In genomic region chr10:8174762-8175161, GRCh38 we compare ENCODE assay signal across 24 cellular contexts.
DNase-seq lines count a peak whose midpoint lies in the region; ATAC-seq and TF ChIP-seq lines count a peak whose summit lies in the region.
"Had no signal": no experiment of that assay in that cellular context is flagged by ENCODE, and none has a peak within 500 bp of the region (broad histone marks: within the 10 kb centered on the region; RNA-seq: fewer than 3 reads in every experiment).

No MANE protein-coding gene starts in this region.

- H3K9ac ChIP-seq in PC-3 (ENCODE audit: low read length): no peak overlapping the region
- H3K9ac ChIP-seq in parathyroid adenoma: no peak overlapping the region

- H3K9me3 ChIP-seq in PC-3 (ENCODE audit: low read length): no peaks in the 10 kb centered on the region
- H3K9me3 ChIP-seq in esophagus muscularis mucosa: peaks cover 0 to 8% (median 0%) of the 10 kb centered on the region in 4 donors
- H3K9me3 ChIP-seq in parathyroid adenoma (ENCODE audit: control insufficient read depth, low read length): no peaks in the 10 kb centered on the region
- H3K9me3 ChIP-seq: thoracic aorta had no signal

- H3K4me1 ChIP-seq in PC-3 (ENCODE audit: insufficient read depth, low read length) (no peaks in the 10 kb centered on the region; the same call in 1 of the 2 replicates), esophagus muscularis mucosa (no peaks in the 10 kb centered on the region), parathyroid adenoma (no peaks in the 10 kb centered on the region)

- H3K79me2 ChIP-seq in PC-3 (ENCODE audit: low read length) (no peaks in the 10 kb centered on the region), parathyroid adenoma (no peaks in the 10 kb centered on the region)
- H3K79me2 ChIP-seq: hepatocyte had no signal

- POLR2A ChIA-PET in PC-3 (lab: Charles Lee; ENCODE audit: unreplicated experiment): no interaction called here

- H3K9me2 ChIP-seq in PC-3 (replicated peaks; ENCODE audit: low read length): no peaks in the 10 kb centered on the region

- no peak overlapping the region for H3K27ac ChIP-seq in PC-3 (ENCODE audit: low read length)
- no peak overlapping the region for H3K27ac ChIP-seq in esophagus muscularis mucosa (replicated peaks in 1 of 4)
- no peak overlapping the region for H3K27ac ChIP-seq in parathyroid adenoma
- H3K27ac ChIP-seq: hepatocyte, thoracic aorta had no signal

- H2AFZ ChIP-seq in PC-3 (ENCODE audit: low read length) (no peak overlapping the region), parathyroid adenoma (peak overlapping the region; percentile 42)
- H2AFZ ChIP-seq: hepatocyte had no signal

- WGBS in esophagus muscularis mucosa: 41% methylated on average over 8 of the region's 8 CpGs

- DNase-seq in NCI-H1105 treated with DMSO at 0.1 percent for 48 hours (lab: John Stamatoyannopoulos, UW) (peak; percentile 24), NCI-H1105 (lab: John Stamatoyannopoulos, UW) (no peak), PC-3 (peak; percentile 19), esophagus muscularis mucosa (ENCODE audit: extremely low spot score) (peak; percentile 86), GF-D8 (lab: John Stamatoyannopoulos, UW) (no peak), T1000 (lab: John Stamatoyannopoulos, UW) (no peak)
- DNase-seq: activated CD4-positive, alpha-beta T cell treated with anti-CD3 and anti-CD28 coated beads for 48 hours; activated CD8-positive, alpha-beta memory T cell treated with anti-CD3 and anti-CD28 coated beads for 24 hours; activated gamma-delta T cell; activated T-cell treated with anti-CD3 and anti-CD28 coated beads, Interleukin-2, amount 50 U/mL, for 1 hour; caudate nucleus; CD8-positive, alpha-beta T cell; cortex of kidney; DMS79; HFFc6; left ventricle myocardium superior; MV-4-11; NCI-H748 treated with DMSO at 0.1 percent for 48 hours; occipital lobe; stimulated activated naive CD8-positive, alpha-beta T cell treated with anti-CD3 and anti-CD28 coated beads, Interleukin-15, Interleukin-2, amounts not matched to agents 100 U/mL and 50 U/mL, for 24 hours had no signal

- TF ChIP-seq POLR2A in esophagus muscularis mucosa (IDR thresholded peaks at IDR 0.05; ENCODE audit: low read depth): no peak

- TF ChIP-seq EP300 in esophagus muscularis mucosa (IDR thresholded peaks at IDR 0.05): no peak

- no peak overlapping the region for H3K4me2 ChIP-seq in PC-3 (ENCODE audit: low read length)
- no peak overlapping the region for H3K4me2 ChIP-seq in parathyroid adenoma (ENCODE audit: low read length)
- H3K4me2 ChIP-seq: hepatocyte had no signal

- H3K4me3 ChIP-seq in PC-3 (ENCODE audit: low read length) (no peak overlapping the region), esophagus muscularis mucosa (no peak overlapping the region), parathyroid adenoma (ENCODE audit: low read depth, low read length) (no peak overlapping the region)
- H3K4me3 ChIP-seq: hepatocyte, thoracic aorta had no signal

- CTCF ChIA-PET in PC-3 (lab: Charles Lee): interaction anchor here (0.6 kb wide), 2 partner anchors 101 to 1438 kb away, joined by 5 to 7 read pairs; no protein-coding TSS in a partner anchor

- BruUV-seq in PC-3 (replicated peaks; lab: Mats Ljungman, UMichigan): no TSS peak

- no peaks in the 10 kb centered on the region for H4K20me1 ChIP-seq in PC-3 (ENCODE audit: low read length)

- TF ChIP-seq CTCF in PC-3 (conservative IDR thresholded peaks at IDR 0.05; ENCODE audit: low read depth, low read length) (no peak), esophagus muscularis mucosa (IDR thresholded peaks at IDR 0.05) (no peak), parathyroid adenoma (IDR thresholded peaks at IDR 0.05) (no peak)

- H3K36me3 ChIP-seq in PC-3 (ENCODE audit: low read depth, low read length) (no peaks in the 10 kb centered on the region), esophagus muscularis mucosa (no peaks in the 10 kb centered on the region), parathyroid adenoma (ENCODE audit: control insufficient read depth, insufficient read depth, low read length) (no peaks in the 10 kb centered on the region)
- H3K36me3 ChIP-seq: thoracic aorta had no signal

- ATAC-seq in PC-3 (peak; percentile 22; the same call in 1 of the 2 replicates), GM18858 (IDR thresholded peaks at IDR 0.05; ENCODE audit: unreplicated experiment) (no peak)
- ATAC-seq: CD8-positive, alpha-beta T cell; left ventricle myocardium superior; stimulated activated naive CD8-positive, alpha-beta T cell treated with anti-CD3 and anti-CD28 coated beads, Interleukin-15, Interleukin-2, amounts not matched to agents 100 U/mL and 50 U/mL, for 24 hours had no signal

- H3F3A ChIP-seq in PC-3 (ENCODE audit: low read length, unreplicated experiment): no peaks in the 10 kb centered on the region

- intact Hi-C loops in PC-3 (cut with micrococcal nuclease) (no loop called here), esophagus muscularis mucosa (cut with DNase I) (no loop called here)

- H3K27me3 ChIP-seq in PC-3 (ENCODE audit: low read length) (no peaks in the 10 kb centered on the region), esophagus muscularis mucosa (peaks cover 0 to 13% (median 0%) of the 10 kb centered on the region in 4 donors), parathyroid adenoma (ENCODE audit: control insufficient read depth, insufficient read depth, low read length) (no peaks in the 10 kb centered on the region)
- H3K27me3 ChIP-seq: hepatocyte had no signal

Comparison
In these comparisons a context has a peak if more than half of its experiments do, and no peak if none do; other contexts are left out.
1. DNase-seq: peak in NCI-H1105 treated with DMSO at 0.1 percent for 48 hours (single experiment), PC-3 (single experiment) and esophagus muscularis mucosa (single experiment); none in NCI-H1105 (single experiment), GF-D8 (single experiment) and T1000 (single experiment).